Comparison of ENCODE assay signal across 14 cellular contexts in genomic region chr2:101396352-101396717, GRCh38. TPM values are rescaled to one million over a fixed set of nuclear protein-coding genes. Genes with fewer than 3 reads are reported as not detected.
DNase-seq lines count a peak whose midpoint lies in the region; ATAC-seq and TF ChIP-seq lines count a peak whose summit lies in the region.
"Had no signal": no experiment of that assay in that cellular context is flagged by ENCODE, and none has a peak within 500 bp of the region (broad histone marks: within the 10 kb centered on the region; RNA-seq: fewer than 3 reads in every experiment).

No MANE protein-coding gene starts in this region.

- H3K36me3 ChIP-seq in MG63 (no peaks in the 10 kb centered on the region), H7 (replicated peaks; ENCODE audit: control insufficient read depth, insufficient read depth, low read length) (no peaks in the 10 kb centered on the region)
- H3K36me3 ChIP-seq: neutrophil had no signal

- H3K9me3 ChIP-seq in MG63: no peaks in the 10 kb centered on the region; the same call in 1 of the 2 replicates
- H3K9me3 ChIP-seq: neutrophil had no signal

- peak; percentile 17 for DNase-seq in Calu3
- peak; percentile 56 for DNase-seq in MG63
- no peak for DNase-seq in chondrocyte (ENCODE audit: low spot score)
- DNase-seq in myocyte (ENCODE audit: low read depth): peak; percentile 88
- DNase-seq in H7: no peak
- DNase-seq in central memory CD4-positive, alpha-beta T cell: no peak
- no peak for DNase-seq in NAMALWA (ENCODE audit: low spot score)
- DNase-seq: GF-D8, NCI-H1694 had no signal

- no peak for ATAC-seq in HG03108 (IDR thresholded peaks at IDR 0.05; ENCODE audit: unreplicated experiment)
- ATAC-seq: Right ventricle myocardium inferior had no signal

- H3K9me3 Mint-ChIP-seq in Calu3 (ENCODE audit: low read depth, unreplicated experiment) (no peaks in the 10 kb centered on the region), chondrocyte (ENCODE audit: low read depth) (no peaks in the 10 kb centered on the region)

- H3K27me3 Mint-ChIP-seq in Calu3 (ENCODE audit: unreplicated experiment) (no peaks in the 10 kb centered on the region), chondrocyte (ENCODE audit: low read depth) (peaks cover 7% of the 10 kb centered on the region)

- H3K27ac Mint-ChIP-seq in Calu3 (ENCODE audit: unreplicated experiment): peak overlapping the region; percentile 51
- H3K27ac Mint-ChIP-seq in chondrocyte (ENCODE audit: unreplicated experiment): peak overlapping the region; percentile 74

- H3K4me3 ChIP-seq in MG63 (no peak overlapping the region), H7 (ENCODE audit: insufficient read depth, low read depth, low read length) (no peak overlapping the region)

- intact Hi-C loops in Calu3 (cut with micrococcal nuclease; ENCODE audit: unreplicated experiment): no loop called here

- no peaks in the 10 kb centered on the region for H3K27me3 ChIP-seq in MG63
- H3K27me3 ChIP-seq in H7 (ENCODE audit: control insufficient read depth, insufficient read depth, low read length): no peaks in the 10 kb centered on the region

- H3K4me3 Mint-ChIP-seq in Calu3 (ENCODE audit: low read depth, unreplicated experiment): peak overlapping the region; percentile 29
- H3K4me3 Mint-ChIP-seq in chondrocyte (ENCODE audit: unreplicated experiment): no peak overlapping the region

- CTCF ChIA-PET in Calu3 (lab: Charles Lee): interaction anchor here (0.6 to 1.6 kb wide), 4 partner anchors 9 to 436 kb away, joined by 3 to 7 read pairs (median 4); partner anchors contain the start of gene CREG2

- H3K36me3 Mint-ChIP-seq in Calu3 (ENCODE audit: insufficient read depth, unreplicated experiment) (peaks cover 3% of the 10 kb centered on the region), chondrocyte (ENCODE audit: low read depth) (no peaks in the 10 kb centered on the region)
- H3K36me3 Mint-ChIP-seq: brain had no signal

- no peak for TF ChIP-seq CTCF in Calu3 (IDR thresholded peaks at IDR 0.05; ENCODE audit: unreplicated experiment)
- TF ChIP-seq CTCF in chondrocyte (IDR thresholded peaks at IDR 0.05): no peak

- H3K4me1 Mint-ChIP-seq in Calu3 (ENCODE audit: low read depth, unreplicated experiment) (peaks cover 26% of the 10 kb centered on the region), chondrocyte (ENCODE audit: low read depth) (peaks cover 10% of the 10 kb centered on the region)

- BruUV-seq in Calu3 (replicated peaks; lab: Mats Ljungman, UMichigan): no TSS peak

RNA-seq across cellular contexts. Expression of gene CREG2, which starts 9.0 kb away (rescaled TPM):
- total RNA-seq in Calu3 (2022) (1.3 and 2.4 TPM in 2 replicates), chondrocyte (not detected in 3 replicates), myocyte (1.5 and 6.9 TPM in 2 replicates)
- total RNA-seq in MG63 (2014; rRNA removed; shearing (Covaris generic); ENCODE audit: low replicate concordance): not detected in 2 replicates
- polyA plus RNA-seq in myocyte (2012): 0.62 TPM
- total RNA-seq in H7 (2014; rRNA removed; shearing (Covaris generic)): 0.03 and 0.15 TPM in 2 replicates
- total RNA-seq: activated CD8-positive, alpha-beta memory T cell treated with anti-CD3 and anti-CD28 coated beads for 36 hours; Right ventricle myocardium inferior had no signal

Comparison
In these comparisons a context has a peak if more than half of its experiments do, and no peak if none do; other contexts are left out.
1. DNase-seq: peak in Calu3 (single experiment), MG63 (single experiment) and myocyte (single experiment); none in chondrocyte (single experiment), H7 (single experiment), central memory CD4-positive, alpha-beta T cell (single experiment) and NAMALWA (single experiment).